13 cellular contexts compared by ENCODE assay signal in genomic region chrX:116284383-116284782, GRCh38.
"Had no signal": no experiment of that assay in that cellular context is flagged by ENCODE, and none has a peak within 500 bp of the region (broad histone marks: within the 10 kb centered on the region; RNA-seq: fewer than 3 reads in every experiment).

No MANE protein-coding gene starts in this region.

- H3K4me3 Mint-ChIP-seq: activated naive CD4-positive, alpha-beta T cell treated with anti-CD3 and anti-CD28 coated beads, Interleukin-2, amount 10 ng/mL, durations not matched to agents 7 days and 5 days; stimulated activated naive CD8-positive, alpha-beta T cell treated with anti-CD3 and anti-CD28 coated beads, Interleukin-15, amount 100 ng/mL, for 72 hours; T-helper 1 cell treated with Interleukin-12 subunit alpha and Interleukin-12 subunit beta and Interleukin-4 antibody, amounts not matched to agents 30 μg/mL and 1 μg/mL, for 36 hours had no signal

- H3K9me3 Mint-ChIP-seq: activated T-helper 2 cell treated with anti-CD3 and anti-CD28 coated beads, Interferon-gamma antibody, Interleukin-2, Interleukin-4, amounts not matched to agents 10 μg/mL and 5 μg/mL and 100 μg/mL, durations not matched to agents 14 hours and 24 hours and 36 hours; T-helper 1 cell treated with Interleukin-12 subunit alpha and Interleukin-12 subunit beta and Interleukin-4 antibody, amounts not matched to agents 30 μg/mL and 1 μg/mL, for 36 hours had no signal

- H3K27me3 ChIP-seq: adrenal gland, body of pancreas, esophagus muscularis mucosa, pancreas, testis had no signal

- H3K36me3 ChIP-seq: adrenal gland, esophagus muscularis mucosa, pancreas had no signal

- DNase-seq: activated naive CD4-positive, alpha-beta T cell treated with anti-CD3 and anti-CD28 coated beads, Interleukin-2, amount 10 ng/mL, durations not matched to agents 7 days and 5 days; adrenal gland; body of pancreas; dermis blood vessel endothelial cell; head of caudate nucleus; pancreas; stimulated activated CD4-positive, alpha-beta T cell treated with anti-CD3 and anti-CD28 coated beads, Interleukin-4, amount 100 ng/mL, for 1 hour; stimulated activated naive CD8-positive, alpha-beta T cell treated with anti-CD3 and anti-CD28 coated beads, Interleukin-15, amount 100 ng/mL, for 72 hours; testis had no signal

- H3K27ac ChIP-seq: adrenal gland, body of pancreas, esophagus muscularis mucosa, pancreas, testis had no signal

- H3K36me3 Mint-ChIP-seq: activated naive CD4-positive, alpha-beta T cell treated with anti-CD3 and anti-CD28 coated beads, Interleukin-2, amount 10 ng/mL, durations not matched to agents 7 days and 5 days had no signal

- H3K27me3 Mint-ChIP-seq: activated naive CD4-positive, alpha-beta T cell treated with anti-CD3 and anti-CD28 coated beads, Interleukin-2, amount 10 ng/mL, durations not matched to agents 7 days and 5 days; stimulated activated naive CD8-positive, alpha-beta T cell treated with anti-CD3 and anti-CD28 coated beads, Interleukin-15, amount 100 ng/mL, for 72 hours had no signal

- H3K4me1 ChIP-seq: adrenal gland, body of pancreas, esophagus muscularis mucosa, pancreas, testis had no signal

- H3K9me3 ChIP-seq: adrenal gland, body of pancreas, esophagus muscularis mucosa, pancreas, testis had no signal

- H3K4me3 ChIP-seq: adrenal gland, body of pancreas, esophagus muscularis mucosa, pancreas, testis had no signal

- H3K4me1 Mint-ChIP-seq: activated naive CD4-positive, alpha-beta T cell treated with anti-CD3 and anti-CD28 coated beads, Interleukin-2, amount 10 ng/mL, durations not matched to agents 7 days and 5 days; stimulated activated naive CD8-positive, alpha-beta T cell treated with anti-CD3 and anti-CD28 coated beads, Interleukin-15, amount 100 ng/mL, for 72 hours had no signal

- H3K27ac Mint-ChIP-seq: activated naive CD4-positive, alpha-beta T cell treated with anti-CD3 and anti-CD28 coated beads, Interleukin-2, amount 10 ng/mL, durations not matched to agents 7 days and 5 days; activated T-helper 2 cell treated with anti-CD3 and anti-CD28 coated beads, Interferon-gamma antibody, Interleukin-2, Interleukin-4, amounts not matched to agents 10 μg/mL and 5 μg/mL and 100 μg/mL, durations not matched to agents 14 hours and 24 hours and 36 hours; stimulated activated naive CD8-positive, alpha-beta T cell treated with anti-CD3 and anti-CD28 coated beads, Interleukin-15, amount 100 ng/mL, for 72 hours; T-helper 1 cell treated with Interleukin-12 subunit alpha and Interleukin-12 subunit beta and Interleukin-4 antibody, amounts not matched to agents 30 μg/mL and 1 μg/mL, for 36 hours had no signal

- ATAC-seq: activated CD4-positive, CD25-positive, alpha-beta regulatory T cell treated with anti-CD3 and anti-CD28 coated beads, Interleukin-2, amount 50 U/mL, for 24 hours; body of pancreas; pancreas; stimulated activated naive CD8-positive, alpha-beta T cell treated with anti-CD3 and anti-CD28 coated beads, Interleukin-15, amount 100 ng/mL, for 72 hours had no signal
